ENCODE assay signal across 8 cellular contexts in the genomic region with DNA sequence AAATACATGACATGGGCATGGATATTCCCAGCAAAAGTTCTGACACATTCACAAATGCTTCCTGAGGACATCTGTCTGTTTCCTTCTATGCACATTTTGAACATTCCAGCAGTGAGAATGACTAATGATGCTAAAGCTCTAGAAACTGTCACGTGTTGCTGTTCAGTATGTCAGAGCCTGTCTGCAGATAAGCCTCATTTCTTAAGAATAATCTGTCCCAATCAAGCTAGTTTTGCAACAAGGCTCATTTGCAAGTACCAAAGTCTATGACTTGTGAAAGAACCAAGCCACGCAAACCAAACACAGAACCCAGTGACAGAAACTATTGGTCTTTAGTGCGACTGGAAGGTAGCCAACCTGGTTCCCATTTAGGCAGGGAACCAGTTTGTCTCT.
DNase-seq lines count a peak whose midpoint lies in the region; ATAC-seq and TF ChIP-seq lines count a peak whose summit lies in the region.

No MANE protein-coding gene starts in this region.

- peaks cover 44% of the 10 kb centered on the region for H3K4me1 ChIP-seq in mammary epithelial cell (ENCODE audit: insufficient read depth, low read length)
- H3K4me1 ChIP-seq in right lobe of liver, result peaks cover 0 to 48% (median 23%) of the 10 kb centered on the region in 4 donors
- H3K4me1 ChIP-seq in endodermal cell (ENCODE audit: control insufficient read depth, insufficient read depth, low read length), result no peaks in the 10 kb centered on the region

- no peaks in the 10 kb centered on the region for H3K27me3 Mint-ChIP-seq in activated T-cell treated with anti-CD3 and anti-CD28 coated beads, Interleukin-2, amount 50 U/mL, for 72 hours (ENCODE audit: low read depth)
- H3K27me3 Mint-ChIP-seq in endodermal cell (ENCODE audit: insufficient read depth), result no peaks in the 10 kb centered on the region

- dilution Hi-C loops in mammary epithelial cell (cut with HindIII; ENCODE audit: low sequenced_read_pairs), result no loop called here

- no peak for TF ChIP-seq POLR2A in right lobe of liver (IDR thresholded peaks at IDR 0.05)

- H3K4me1 Mint-ChIP-seq in activated T-cell treated with anti-CD3 and anti-CD28 coated beads, Interleukin-2, amount 50 U/mL, for 72 hours (ENCODE audit: low read depth), result peaks cover 30% of the 10 kb centered on the region
- H3K4me1 Mint-ChIP-seq in endodermal cell, result peaks cover 6% of the 10 kb centered on the region

- H3K9ac ChIP-seq in mammary epithelial cell (ENCODE audit: insufficient read depth, low read length) (no peak overlapping the region), endodermal cell (ENCODE audit: extremely low read depth, low read length, poor library complexity, severe bottlenecking) (no peak overlapping the region)

- in situ Hi-C loops in mammary epithelial cell (cut with MboI; ENCODE audit: low sequenced_read_pairs in 2 of 2), result no loop called here

- TF ChIP-seq CTCF in mammary epithelial cell (conservative IDR thresholded peaks at IDR 0.05 in 1 of 2, IDR thresholded peaks at IDR 0.05 in 1 of 2; ENCODE audit: extremely low read depth in 1 of 2, insufficient read depth in 1 of 2, low read depth in 1 of 2, low read length in 2 of 2) (no peak), right lobe of liver (IDR thresholded peaks at IDR 0.05) (no peak), endodermal cell (conservative IDR thresholded peaks at IDR 0.05) (no peak)

- no peaks in the 10 kb centered on the region for H3K36me3 Mint-ChIP-seq in activated T-cell treated with anti-CD3 and anti-CD28 coated beads, Interleukin-2, amount 50 U/mL, for 72 hours (ENCODE audit: insufficient read depth in 2 of 2)
- no peaks in the 10 kb centered on the region for H3K36me3 Mint-ChIP-seq in endodermal cell (ENCODE audit: low read depth)

- CTCF ChIA-PET in mammary epithelial cell (lab: Charles Lee; ENCODE audit: low non-redundant PET), result no interaction called here

- H2AFZ ChIP-seq in mammary epithelial cell (ENCODE audit: low read depth, low read length), result no peak overlapping the region

- peak overlapping the region; percentile 3 to 9 for H3K4me3 Mint-ChIP-seq in activated T-cell treated with anti-CD3 and anti-CD28 coated beads, Interleukin-2, amount 50 U/mL, for 72 hours
- H3K4me3 Mint-ChIP-seq in endodermal cell, result no peak overlapping the region

- H3K27ac ChIP-seq in mammary epithelial cell (ENCODE audit: insufficient read depth, low read depth, low read length), result peak overlapping the region; percentile 43
- peak overlapping the region; percentile 55 to 82 (median 77) for H3K27ac ChIP-seq in right lobe of liver
- no peak overlapping the region for H3K27ac ChIP-seq in endodermal cell (ENCODE audit: low read depth, low read length)

- H3K27me3 ChIP-seq in mammary epithelial cell (ENCODE audit: insufficient read depth, low read length) (no peaks in the 10 kb centered on the region), right lobe of liver (no peaks in the 10 kb centered on the region), endodermal cell (ENCODE audit: control insufficient read depth, insufficient read depth, low read length, poor library complexity, severe bottlenecking) (no peaks in the 10 kb centered on the region)

- H3K79me2 ChIP-seq in mammary epithelial cell (ENCODE audit: insufficient read depth, low read length), result peaks cover 3% of the 10 kb centered on the region

- H4K20me1 ChIP-seq in mammary epithelial cell (ENCODE audit: insufficient read depth, low read length), result no peaks in the 10 kb centered on the region

- no TSS peak for BruUV-seq in mammary epithelial cell (replicated peaks; lab: Mats Ljungman, UMichigan)

- no peaks in the 10 kb centered on the region for H3K9me3 Mint-ChIP-seq in activated T-cell treated with anti-CD3 and anti-CD28 coated beads, Interleukin-2, amount 50 U/mL, for 72 hours
- no peaks in the 10 kb centered on the region for H3K9me3 Mint-ChIP-seq in endodermal cell

- H3K9me3 ChIP-seq in mammary epithelial cell (replicated peaks; ENCODE audit: insufficient read depth, low read length) (no peaks in the 10 kb centered on the region), right lobe of liver (no peaks in the 10 kb centered on the region), endodermal cell (ENCODE audit: control insufficient read depth, low read length) (no peaks in the 10 kb centered on the region)

- H3K36me3 ChIP-seq in mammary epithelial cell (ENCODE audit: insufficient read depth, low read length) (no peaks in the 10 kb centered on the region), right lobe of liver (no peaks in the 10 kb centered on the region), endodermal cell (ENCODE audit: control insufficient read depth, insufficient read depth, low read length) (no peaks in the 10 kb centered on the region)

- no peak for DNase-seq in activated T-cell treated with anti-CD3 and anti-CD28 coated beads, Interleukin-2, amount 50 U/mL, for 72 hours
- no peak for DNase-seq in activated T-cell treated with anti-CD3 and anti-CD28 coated beads, Interleukin-2, amount 50 U/mL, for 48 hours
- DNase-seq in mammary epithelial cell (peak; percentile 80), right lobe of liver (peak in 1 of 3 donors; percentile 84), endodermal cell (no peak), ecto neural progenitor cell (ENCODE audit: low spot score) (no peak)

- H3K27ac Mint-ChIP-seq in activated T-cell treated with anti-CD3 and anti-CD28 coated beads, Interleukin-2, amount 50 U/mL, for 72 hours, result no peak overlapping the region
- H3K27ac Mint-ChIP-seq in endodermal cell, result no peak overlapping the region

- WGBS in mammary epithelial cell (ENCODE audit: low coverage, missing lambda C conversion rate), result 67% methylated on average over 3 of the region's 3 CpGs
- 2% methylated on average over 3 of the region's 3 CpGs for WGBS in right lobe of liver (ENCODE audit: insufficient coverage, low coverage, low lambda C conversion rate, missing lambda C conversion rate)
- WGBS in endodermal cell (ENCODE audit: insufficient coverage in 1 of 2, insufficient read length in 1 of 2), 2 experiments, result 80 to 92% methylated on average over 3 of the region's 3 CpGs

- H3K4me2 ChIP-seq in mammary epithelial cell (ENCODE audit: insufficient read depth, low read depth, low read length), result peak overlapping the region; percentile 37

- ATAC-seq in activated T-cell treated with anti-CD3 and anti-CD28 coated beads, Interleukin-2, amount 50 U/mL, for 72 hours (replicated peaks in 1 of 2), result peak; percentile 41 to 60
- ATAC-seq in right lobe of liver (peak; percentile 69 to 86 (median 72)), HG02759 (IDR thresholded peaks at IDR 0.05; ENCODE audit: unreplicated experiment) (no peak), GM19395 (IDR thresholded peaks at IDR 0.05; ENCODE audit: unreplicated experiment) (no peak)

- intact Hi-C loops in mammary epithelial cell (cut with micrococcal nuclease) (loop anchor here (1.0 kb wide), 1 partner anchor 22 kb away; no protein-coding TSS in a partner anchor), right lobe of liver (cut with DNase I) (no loop called here)

- H3K4me3 ChIP-seq in mammary epithelial cell (replicated peaks in 1 of 3; ENCODE audit: insufficient read depth in 1 of 3, low read depth in 2 of 3, low read length in 3 of 3) (no peak overlapping the region), right lobe of liver (no peak overlapping the region), endodermal cell (ENCODE audit: low read length) (no peak overlapping the region)

Comparison
In these comparisons a context has a peak if more than half of its experiments do, and no peak if none do; other contexts are left out.
1. ATAC-seq: peak in activated T-cell treated with anti-CD3 and anti-CD28 coated beads, Interleukin-2, amount 50 U/mL, for 72 hours (2 of 2) and right lobe of liver (4 of 4); none in HG02759 (single experiment) and GM19395 (single experiment).